Comparison of ENCODE assay signal across 8 cellular contexts in genomic region chr18:79680100-79680879, GRCh38. TPM values are rescaled to one million over a fixed set of nuclear protein-coding genes. Genes with fewer than 3 reads are reported as not detected.
A peak's percentile ranks its signal among the peaks of the same experiment; 100 is the strongest.
DNase-seq lines count a peak whose midpoint lies in the region; ATAC-seq, FAIRE-seq and TF ChIP-seq lines count a peak whose summit lies in the region.

No MANE protein-coding gene starts in this region.

- peaks cover 2% of the 10 kb centered on the region; the same call in 1 of the 2 replicates for H4K20me1 ChIP-seq in GM12878 (ENCODE audit: control insufficient read depth, insufficient read depth)

- no peak for TF ChIP-seq EP300 in GM12878 (IDR thresholded peaks at IDR 0.05; ENCODE audit: borderline replicate concordance in 1 of 2, control insufficient read depth in 1 of 2, low read depth in 2 of 2, low read length in 2 of 2)

- H3K9me3 ChIP-seq in GM12878 (replicated peaks; ENCODE audit: control insufficient read depth, insufficient read depth, low read length): no peaks in the 10 kb centered on the region; the same call in 2 of the 3 replicates

- H2AFZ ChIP-seq in GM12878 (ENCODE audit: control insufficient read depth, low read depth, low read length): no peak overlapping the region

- intact Hi-C loops in GM12878 (cut with micrococcal nuclease; ENCODE audit: unreplicated experiment): loop anchor here (2.0 to 10.0 kb wide), 3 partner anchors 283 to 465 kb away; partner anchors contain the start of gene TXNL4A

- TSS peak; percentile 52 for BruUV-seq in GM12878 (replicated peaks; lab: Mats Ljungman, UMichigan)

- no peak for TF ChIP-seq RAD21 in GM12878 (IDR thresholded peaks at IDR 0.05; ENCODE audit: insufficient read depth, low read depth, low read length)

- CTCF ChIA-PET in GM12878 (lab: Yijun Ruan, JAX): no interaction called here

- H3K4me2 ChIP-seq in GM12878 (ENCODE audit: control insufficient read depth, insufficient read depth): peak overlapping the region; percentile 95

- H3K36me3 ChIP-seq in GM12878 (ENCODE audit: control insufficient read depth in 2 of 2, insufficient read depth in 2 of 2, low read length in 1 of 2): peaks cover 0 to 5% of the 10 kb centered on the region in 2 experiments; a peak in 2 of 4 replicates

- WGBS in GM12878 (ENCODE audit: insufficient coverage, insufficient replicate concordance, low lambda C conversion rate, missing lambda C conversion rate): under 1% methylated on average over 47 of the region's 54 CpGs

- ATAC-seq in GM18498 (IDR thresholded peaks at IDR 0.05; ENCODE audit: unreplicated experiment): peak; percentile 8
- ATAC-seq in HG03342 (IDR thresholded peaks at IDR 0.05; ENCODE audit: unreplicated experiment): peak; percentile 6
- no peak for ATAC-seq in GM12878

- peak overlapping the region; percentile 82 for H3K9ac ChIP-seq in GM12878 (ENCODE audit: control insufficient read depth, insufficient read depth, low read length)

- peaks cover 33% of the 10 kb centered on the region for H3K4me1 ChIP-seq in GM12878 (ENCODE audit: control insufficient read depth, insufficient read depth, low read length)

- TF ChIP-seq POLR2A in GM12878 (IDR thresholded peaks at IDR 0.05; ENCODE audit: low read depth, low read length): no peak; the same call in 1 of the 2 replicates

- H3K79me2 ChIP-seq in GM12878 (ENCODE audit: control insufficient read depth, insufficient read depth, low read length): peaks cover 68% of the 10 kb centered on the region

- DNase-seq in RPMI7951 (ENCODE audit: low read depth) (peak; percentile 48), GM12878 (ENCODE audit: low read depth, low spot score) (no peak), kidney tubule cell (ENCODE audit: low spot score) (peak; percentile 64), NCI-H1417 treated with DMSO at 0.1 percent for 48 hours (lab: John Stamatoyannopoulos, UW) (no peak)
- peak; percentile 57 for DNase-seq in stimulated activated CD4-positive, alpha-beta T cell treated with anti-CD3 and anti-CD28 coated beads, Interleukin-4, amount 100 ng/mL, for 24 hours

- no peaks in the 10 kb centered on the region for H3K27me3 ChIP-seq in GM12878 (replicated peaks in 1 of 2; ENCODE audit: control insufficient read depth in 2 of 2, insufficient read depth in 2 of 2, low read length in 1 of 2)

- no peak for FAIRE-seq in GM12878 (lab: Jason Lieb, UNC)

- TF ChIP-seq CTCF in 22Rv1 (IDR thresholded peaks at IDR 0.05) (peak; percentile 34; the same call in 1 of the 2 replicates), GM12878 (IDR thresholded peaks at IDR 0.05 in 2 of 3, conservative IDR thresholded peaks at IDR 0.05 in 1 of 3; ENCODE audit: control insufficient read depth in 2 of 3, extremely low read depth in 1 of 3, insufficient read depth in 1 of 3, low read depth in 3 of 3, low read length in 3 of 3) (0 out of 6 replicates have a peak, but pooled peaks of 1 of the 3 experiments have one; percentile 0)

- H3K4me3 ChIP-seq in GM12878: peak overlapping the region; percentile 61

- SMC1A ChIA-PET in GM12878 (lab: Charles Lee; ENCODE audit: uncharacterized antibody, unreplicated experiment): interaction anchor here (1.2 kb wide), 1 partner anchor 28 kb away, joined by 5 read pairs; no protein-coding TSS in a partner anchor

- in situ Hi-C loops in GM12878 (cut with MboI): loop anchor here (5.0 kb wide), 2 partner anchors 277 to 357 kb away; no protein-coding TSS in a partner anchor

- H3K27ac ChIP-seq in 22Rv1: peak overlapping the region; percentile 90
- peak overlapping the region; percentile 98 for H3K27ac ChIP-seq in GM12878 (ENCODE audit: control insufficient read depth, insufficient read depth)

- RAD21 ChIA-PET in GM12878 (lab: Charles Lee; ENCODE audit: unreplicated experiment): no interaction called here

- POLR2A ChIA-PET in GM12878 (lab: Charles Lee): interaction anchor here (0.9 kb wide), 1 partner anchor 353 kb away, joined by 3 read pairs; no protein-coding TSS in a partner anchor

TF ChIP-seq in GM12878, 131 proteins besides CTCF, POLR2A, EP300 and RAD21:
- TF ChIP-seq BACH1 (IDR thresholded peaks at IDR 0.05; ENCODE audit: borderline replicate concordance) (0 out of 2 replicates have a peak, but pooled peaks have one; percentile 7), SMARCA5 (IDR thresholded peaks at IDR 0.05) (0 out of 2 replicates have a peak, but pooled peaks have one; percentile 84), ELK1 (IDR thresholded peaks at IDR 0.05; ENCODE audit: low read depth, low read length) (no peak), ESRRA (IDR thresholded peaks at IDR 0.05; ENCODE audit: low read length) (no peak), EGR1 (IDR thresholded peaks at IDR 0.05; ENCODE audit: borderline replicate concordance in 1 of 2, low read depth in 2 of 2, low read length in 2 of 2) (peak in 1 of 2 experiments; percentile 50; a peak in 1 of 3 replicates), RUNX3 (IDR thresholded peaks at IDR 0.05; ENCODE audit: low read length) (peak; percentile 61), NR2F1 (conservative IDR thresholded peaks at IDR 0.05) (no peak), PAX5 (IDR thresholded peaks at IDR 0.05; ENCODE audit: borderline replicate concordance, low read depth, low read length) (no peak), TCF7 (IDR thresholded peaks at IDR 0.05; ENCODE audit: borderline replicate concordance) (no peak), HDAC6 (IDR thresholded peaks at IDR 0.05; ENCODE audit: unreplicated experiment) (no peak), ZBTB4 (CRISPR knock-in tag; IDR thresholded peaks at IDR 0.05) (no peak), KAT2A (conservative IDR thresholded peaks at IDR 0.05; ENCODE audit: control insufficient read depth, low read depth, low read length) (no peak), ZNF274 (IDR thresholded peaks at IDR 0.05; ENCODE audit: insufficient read depth, insufficient read length) (no peak), POLR2AphosphoS2 (IDR thresholded peaks at IDR 0.05; ENCODE audit: low read depth, low read length) (no peak)

RNA-seq across cellular contexts. Expression of gene CTDP1, which starts 0.7 kb away (rescaled TPM):
- 6.2 and 8.3 TPM in 2 replicates for total RNA-seq in RPMI7951 (2014; rRNA removed; shearing (Covaris generic))
- total RNA-seq in GM12878 (2013; cell fraction: nucleolus; rRNA removed): 25.6 and 26.8 TPM in 2 replicates
- total RNA-seq in GM12878 (2014; rRNA removed) (22.1 and 23.8 TPM in 2 replicates), GM12878 (2014; rRNA removed; fragmentation: Illumina TruSeq; extraction: Trizol) (7.3 and 8.0 TPM in 2 replicates), GM12878 (2021) (30.4 and 31.3 TPM in 2 replicates)
- 5.9 TPM for polyA plus RNA-seq in GM12878 (2011; ENCODE audit: low read depth)
- polyA plus RNA-seq in GM12878 (2011; rRNA removed) (4.9 and 9.5 TPM in 2 replicates), GM12878 (2014; fragmentation: Illumina TruSeq; extraction: Trizol) (1.9 and 6.0 TPM in 2 replicates), GM12878 (2014; fragmentation: Nextera tagmentation; extraction: Ambion mirVana) (1 to 10 TPM in 1 of 2 experiments, under 1 TPM in 1; 0.32 to 1.6 TPM), GM12878 (2014; rRNA removed) (16.7 and 19.3 TPM in 2 replicates), GM12878 (2016; fragmentation: Nextera tagmentation; extraction: Ambion mirVana) (10 to 100 TPM in 1 of 2 experiments, 1 to 10 TPM in 1; 4.2 to 13.9 TPM)
- polyA plus RNA-seq in GM12878 (2011; cell fraction: cytosol; rRNA removed): 9.0 and 10.2 TPM in 2 replicates
- 37.1 and 48.0 TPM in 2 replicates for polyA plus RNA-seq in GM12878 (2011; cell fraction: nucleus; rRNA removed)
- 12.2 and 14.2 TPM in 2 replicates for polyA plus RNA-seq in GM12878 (2012)
- 13.9 and 14.8 TPM in 2 replicates for polyA minus RNA-seq in GM12878 (2011; rRNA and poly(A)+ RNA removed)
- polyA minus RNA-seq in GM12878 (2011; cell fraction: cytosol; rRNA and poly(A)+ RNA removed): 5.6 and 10.0 TPM in 2 replicates
- 17.0 and 31.8 TPM in 2 replicates for polyA minus RNA-seq in GM12878 (2011; cell fraction: nucleus; rRNA and poly(A)+ RNA removed)

Comparison
In these comparisons a context has a peak if more than half of its experiments do, and no peak if none do; other contexts are left out.
1. DNase-seq: peak in RPMI7951 (single experiment), kidney tubule cell (single experiment) and stimulated activated CD4-positive, alpha-beta T cell treated with anti-CD3 and anti-CD28 coated beads, Interleukin-4, amount 100 ng/mL, for 24 hours (single experiment); none in GM12878 (single experiment) and NCI-H1417 treated with DMSO at 0.1 percent for 48 hours (single experiment).